ENCODE assay signal across 25 cellular contexts in the genomic region with DNA sequence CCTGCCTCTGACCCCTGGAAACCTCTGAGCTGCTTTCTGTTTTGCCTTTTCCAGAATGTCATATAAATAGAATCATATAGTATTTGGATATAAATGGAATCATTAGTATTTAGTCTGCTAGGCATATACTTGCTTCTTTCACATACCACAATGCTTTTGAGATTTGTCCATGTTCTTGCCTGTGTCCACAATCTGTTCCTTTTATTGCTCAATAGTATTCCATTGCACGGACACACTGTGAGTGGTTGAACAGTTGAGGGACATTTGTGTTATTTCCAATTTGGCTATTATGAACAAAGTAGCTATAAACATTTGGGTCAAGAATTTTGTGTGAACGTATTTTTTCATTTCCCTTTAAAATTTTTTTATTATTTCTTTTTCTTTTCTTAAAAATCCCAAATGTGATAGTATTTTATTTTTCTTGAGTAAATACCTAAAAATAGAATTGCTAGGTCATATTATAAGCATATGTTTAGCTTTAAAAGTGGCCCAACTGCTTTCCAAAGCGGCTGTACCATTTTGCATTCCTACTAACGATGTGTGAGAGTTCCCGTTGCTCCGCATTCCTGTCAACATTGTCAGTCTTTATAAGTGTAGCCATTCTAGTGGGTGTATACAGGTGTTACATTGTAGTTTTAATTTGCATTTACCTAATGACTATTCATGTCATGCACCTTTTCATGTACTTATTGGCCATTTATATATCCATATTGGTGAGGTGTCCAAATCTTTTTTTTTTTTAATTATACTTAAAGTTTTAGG. TPM values are rescaled to one million over a fixed set of nuclear protein-coding genes. Genes with fewer than 3 reads are reported as not detected.
DNase-seq lines count a peak whose midpoint lies in the region; ATAC-seq, FAIRE-seq and TF ChIP-seq lines count a peak whose summit lies in the region.
"Had no signal": no experiment of that assay in that cellular context is flagged by ENCODE, and none has a peak within 500 bp of the region (broad histone marks: within the 10 kb centered on the region; RNA-seq: fewer than 3 reads in every experiment).

No MANE protein-coding gene starts in this region.

- H4K91ac ChIP-seq in IMR-90 (ENCODE audit: insufficient read depth, low read depth, low read length) (no peak overlapping the region), trophoblast cell (ENCODE audit: low read depth, low read length) (no peak overlapping the region)

- H3K4me1 ChIP-seq in IMR-90 (ENCODE audit: control insufficient read depth, insufficient read depth, low read length) (no peaks in the 10 kb centered on the region), trophoblast cell (ENCODE audit: control insufficient read depth in 1 of 2, insufficient read depth in 2 of 2, low read length in 2 of 2) (no peaks in the 10 kb centered on the region), small intestine (ENCODE audit: control insufficient read depth in 2 of 2, insufficient read depth in 1 of 2, low read depth in 1 of 2, low read length in 1 of 2) (no peaks in the 10 kb centered on the region)

- H3K4me3 Mint-ChIP-seq in activated T-cell treated with anti-CD3 and anti-CD28 coated beads, Interleukin-2, amount 50 U/mL, for 72 hours = no peak overlapping the region
- H3K4me3 Mint-ChIP-seq: CD4-positive, alpha-beta memory T cell had no signal

- H3K4me3 ChIP-seq in IMR-90 (ENCODE audit: insufficient read depth, low read depth, low read length) (no peak overlapping the region), epithelial cell of esophagus (ENCODE audit: low read length) (no peak overlapping the region), trophoblast cell (ENCODE audit: low read depth, low read length) (no peak overlapping the region), small intestine (ENCODE audit: low read depth in 1 of 2, low read length in 2 of 2) (no peak overlapping the region)

- H3K27me3 ChIP-seq in IMR-90 (ENCODE audit: control insufficient read depth, insufficient read depth, low read length) = no peaks in the 10 kb centered on the region
- H3K27me3 ChIP-seq in trophoblast cell (ENCODE audit: insufficient read depth, low read length) = no peaks in the 10 kb centered on the region
- no peaks in the 10 kb centered on the region for H3K27me3 ChIP-seq in small intestine (ENCODE audit: control insufficient read depth in 2 of 2, insufficient read depth in 2 of 2, low read length in 2 of 2)

- ATAC-seq in IMR-90 (ENCODE audit: low read depth) = no peak
- ATAC-seq in GM19455 (IDR thresholded peaks at IDR 0.05; ENCODE audit: unreplicated experiment) = no peak
- ATAC-seq in activated T-cell treated with anti-CD3 and anti-CD28 coated beads, Interleukin-2, amount 50 U/mL, for 72 hours (replicated peaks in 1 of 2) = no peak

- H3K14ac ChIP-seq in IMR-90 (replicated peaks; ENCODE audit: low read depth, low read length) (no peak overlapping the region), trophoblast cell (ENCODE audit: low read length) (no peak overlapping the region)

- H2BK12ac ChIP-seq in trophoblast cell (ENCODE audit: low read length) = no peak overlapping the region

- H2AK5ac ChIP-seq in IMR-90 (ENCODE audit: low read depth, low read length) (no peak overlapping the region), trophoblast cell (ENCODE audit: low read length) (no peak overlapping the region)

- H3K27ac Mint-ChIP-seq in activated T-cell treated with anti-CD3 and anti-CD28 coated beads, Interleukin-2, amount 50 U/mL, for 72 hours = no peak overlapping the region
- H3K27ac Mint-ChIP-seq: CD4-positive, alpha-beta memory T cell had no signal

- H3K9me1 ChIP-seq in IMR-90 (ENCODE audit: insufficient read depth, low read length) = no peaks in the 10 kb centered on the region

- H3K79me1 ChIP-seq in IMR-90 (ENCODE audit: low read depth in 1 of 2, low read length in 2 of 2) (no peaks in the 10 kb centered on the region), trophoblast cell (ENCODE audit: low read length) (no peaks in the 10 kb centered on the region)

- no peak for TF ChIP-seq RAD21 in IMR-90 (IDR thresholded peaks at IDR 0.05; ENCODE audit: low read length)

- H3K36me3 Mint-ChIP-seq in activated T-cell treated with anti-CD3 and anti-CD28 coated beads, Interleukin-2, amount 50 U/mL, for 72 hours (ENCODE audit: insufficient read depth in 2 of 2) = no peaks in the 10 kb centered on the region
- H3K36me3 Mint-ChIP-seq: CD4-positive, alpha-beta memory T cell had no signal

- CTCF ChIA-PET in IMR-90 (lab: Yijun Ruan, JAX) = interaction anchor here (0.6 to 0.8 kb wide), 3 partner anchors 9 to 123 kb away, joined by 3 to 4 read pairs (median 3); no protein-coding TSS in a partner anchor

- no peak overlapping the region for H3K23ac ChIP-seq in IMR-90 (ENCODE audit: low read depth, low read length)
- H3K23ac ChIP-seq in trophoblast cell (ENCODE audit: low read length) = no peak overlapping the region

- dilution Hi-C loops in IMR-90 (cut with HindIII; ENCODE audit: low sequenced_read_pairs, unreplicated experiment) = no loop called here

- no peaks in the 10 kb centered on the region for H3K9me3 Mint-ChIP-seq in activated T-cell treated with anti-CD3 and anti-CD28 coated beads, Interleukin-2, amount 50 U/mL, for 72 hours
- H3K9me3 Mint-ChIP-seq: CD4-positive, alpha-beta memory T cell had no signal

- no peak overlapping the region for H2AFZ ChIP-seq in IMR-90 (replicated peaks; ENCODE audit: low read length, poor library complexity)
- H2AFZ ChIP-seq in trophoblast cell (ENCODE audit: insufficient read depth, low read length, poor library complexity) = no peak overlapping the region

- TF ChIP-seq POLR2A in H54 (IDR thresholded peaks at IDR 0.05; ENCODE audit: low read depth, low read length) (no peak), IMR-90 (IDR thresholded peaks at IDR 0.05; ENCODE audit: low read depth, low read length) (no peak)

- BruUV-seq in IMR-90 (replicated peaks; lab: Mats Ljungman, UMichigan) = no TSS peak

- no peak overlapping the region for H3K4ac ChIP-seq in IMR-90 (ENCODE audit: low read depth, low read length)
- H3K4ac ChIP-seq in trophoblast cell (ENCODE audit: low read depth, low read length) = no peak overlapping the region

- H3K4me2 ChIP-seq in IMR-90 (ENCODE audit: low read depth, low read length) (no peak overlapping the region), trophoblast cell (ENCODE audit: low read length) (no peak overlapping the region)

- H3K56ac ChIP-seq in IMR-90 (ENCODE audit: extremely low read depth, insufficient read depth, low read length) = no peak overlapping the region

- H3K9me3 ChIP-seq in IMR-90 (ENCODE audit: control insufficient read depth, insufficient read depth, low read length) (no peaks in the 10 kb centered on the region), trophoblast cell (ENCODE audit: insufficient read depth, low read depth, low read length) (no peaks in the 10 kb centered on the region), small intestine (ENCODE audit: control insufficient read depth, low read depth) (no peaks in the 10 kb centered on the region)

- H4K5ac ChIP-seq in IMR-90 (ENCODE audit: low read depth, low read length) = no peak overlapping the region

- POLR2A ChIA-PET in IMR-90 (lab: Charles Lee; ENCODE audit: unreplicated experiment) = no interaction called here

- FAIRE-seq in H54 (lab: Jason Lieb, UNC) (peak; percentile 36), small intestine (lab: Jason Lieb, UNC) (no peak)
- FAIRE-seq: GM12891, GM18507 had no signal

- no peaks in the 10 kb centered on the region for H4K20me1 ChIP-seq in IMR-90 (ENCODE audit: insufficient read depth, low read length)

- DNase-seq in H54 (ENCODE audit: insufficient read length, low spot score) = no peak
- DNase-seq in IMR-90 = no peak
- DNase-seq in epithelial cell of esophagus (ENCODE audit: low read depth) = peak; percentile 64
- DNase-seq in trophoblast cell = peak; percentile 77 to 86
- no peak for DNase-seq in hypothalamus (lab: John Stamatoyannopoulos, UW)
- no peak for DNase-seq in small intestine
- no peak for DNase-seq in activated T-cell treated with anti-CD3 and anti-CD28 coated beads, Interleukin-2, amount 50 U/mL, for 72 hours
- DNase-seq: C1 segment of cervical spinal cord; Calu3; CD4-positive, alpha-beta memory T cell; COR-L47; DMS53; DMS79 treated with DMSO at 0.1 percent for 48 hours; GF-D8; GOT3; H7; HCEC 1CT had no signal

- no peak overlapping the region for H4K8ac ChIP-seq in IMR-90 (ENCODE audit: low read depth in 2 of 2, low read length in 2 of 2)
- no peak overlapping the region for H4K8ac ChIP-seq in trophoblast cell (ENCODE audit: low read depth, low read length)

- H2BK5ac ChIP-seq in IMR-90 (ENCODE audit: low read depth, low read length, poor library complexity, severe bottlenecking) = no peak overlapping the region
- no peak overlapping the region for H2BK5ac ChIP-seq in trophoblast cell (ENCODE audit: low read depth, low read length, poor library complexity)

- H2BK20ac ChIP-seq in IMR-90 (ENCODE audit: low read depth, low read length) = no peak overlapping the region

- no peak overlapping the region for H2AK9ac ChIP-seq in IMR-90 (replicated peaks; ENCODE audit: low read depth, low read length, poor library complexity)

- no peaks in the 10 kb centered on the region for H3K27me3 Mint-ChIP-seq in activated T-cell treated with anti-CD3 and anti-CD28 coated beads, Interleukin-2, amount 50 U/mL, for 72 hours (ENCODE audit: low read depth)
- H3K27me3 Mint-ChIP-seq: CD4-positive, alpha-beta memory T cell had no signal

- intact Hi-C loops in IMR-90 (cut with micrococcal nuclease) = no loop called here

- H2BK15ac ChIP-seq in IMR-90 (ENCODE audit: low read depth, low read length) = no peak overlapping the region

- H3K9ac ChIP-seq in IMR-90 (ENCODE audit: low read depth, low read length) (no peak overlapping the region), trophoblast cell (ENCODE audit: low read length) (no peak overlapping the region)

- H3K4me1 Mint-ChIP-seq in activated T-cell treated with anti-CD3 and anti-CD28 coated beads, Interleukin-2, amount 50 U/mL, for 72 hours (ENCODE audit: low read depth) = no peaks in the 10 kb centered on the region

- no peaks in the 10 kb centered on the region for H3K79me2 ChIP-seq in trophoblast cell (ENCODE audit: control insufficient read depth, insufficient read depth, low read length, poor library complexity)

- WGBS in IMR-90 (ENCODE audit: extremely low coverage in 2 of 2, insufficient read length in 1 of 2), 2 experiments = no CpG with 5 or more reads among the region's 6 CpGs
- no CpG with 5 or more reads among the region's 6 CpGs for WGBS in trophoblast cell (ENCODE audit: extremely low coverage, insufficient coverage, insufficient read length)
- 90 to 96% (median 90%) methylated on average over 6 of the region's 6 CpGs for WGBS in small intestine, 3 donors

- H2BK120ac ChIP-seq in IMR-90 (ENCODE audit: low read depth, low read length) (no peak overlapping the region), trophoblast cell (ENCODE audit: insufficient read depth, low read length, poor library complexity) (no peak overlapping the region)

- H3K27ac ChIP-seq in IMR-90 (ENCODE audit: insufficient read depth, low read length) = no peak overlapping the region
- H3K27ac ChIP-seq in trophoblast cell (ENCODE audit: low read depth, low read length) = no peak overlapping the region
- no peak overlapping the region for H3K27ac ChIP-seq in small intestine (ENCODE audit: low read depth in 1 of 2, low read length in 1 of 2)

- in situ Hi-C loops in IMR-90 (cut with MboI; ENCODE audit: low sequenced_read_pairs) = no loop called here

- H3K36me3 ChIP-seq in IMR-90 (ENCODE audit: control insufficient read depth, insufficient read depth, low read length) (no peaks in the 10 kb centered on the region), trophoblast cell (ENCODE audit: control insufficient read depth in 1 of 2, insufficient read depth in 2 of 2, low read length in 2 of 2) (no peaks in the 10 kb centered on the region), small intestine (ENCODE audit: control insufficient read depth in 2 of 2, insufficient read depth in 2 of 2, low read length in 2 of 2) (no peaks in the 10 kb centered on the region)

- TF ChIP-seq CTCF in IMR-90 (conservative IDR thresholded peaks at IDR 0.05; ENCODE audit: low read depth, low read length) (no peak), epithelial cell of esophagus (IDR thresholded peaks at IDR 0.05; ENCODE audit: insufficient read depth, low read depth, low read length, missing control alignments) (no peak)

- H3K18ac ChIP-seq in IMR-90 (ENCODE audit: low read depth, low read length) = no peak overlapping the region
- H3K18ac ChIP-seq in trophoblast cell (ENCODE audit: low read length) = no peak overlapping the region

- H4K12ac ChIP-seq in trophoblast cell (ENCODE audit: low read depth, low read length) = no peak overlapping the region

RNA-seq across cellular contexts. Expression of gene WDR53, which starts 26.5 kb away (rescaled TPM):
- 5.7 and 6.4 TPM in 2 replicates for total RNA-seq in IMR-90 (2012; rRNA removed)
- 5.3 and 5.9 TPM in 2 replicates for polyA plus RNA-seq in IMR-90 (2012; rRNA removed)
- 1.1 and 3.2 TPM in 2 replicates for polyA plus RNA-seq in IMR-90 (2012; cell fraction: cytosol; rRNA removed)
- 0.75 and 3.9 TPM in 2 replicates for polyA plus RNA-seq in IMR-90 (2012; cell fraction: nucleus; rRNA removed; ENCODE audit: low replicate concordance)
- polyA plus RNA-seq in trophoblast cell (2013) = 9.9 and 10.6 TPM in 2 replicates
- 1 to 10 TPM; 5.4 to 8.9 (median 7.3) TPM for polyA plus RNA-seq in small intestine
- total RNA-seq in activated T-cell treated with anti-CD3 and anti-CD28 coated beads, Interleukin-2, amount 50 U/mL, for 72 hours = 10 to 100 TPM; 20.3 to 27.6 TPM

RNA-seq across cellular contexts. Expression of gene FBXO45, which starts 26.6 kb away (rescaled TPM):
- 5.0 and 11.7 TPM in 2 replicates for total RNA-seq in IMR-90 (2012; rRNA removed)
- polyA plus RNA-seq in IMR-90 (2012; rRNA removed) (3.1 and 3.8 TPM in 2 replicates), small intestine (1 to 10 TPM; 3.2 to 8.3 (median 4.9) TPM)
- 0.70 and 0.81 TPM in 2 replicates for polyA plus RNA-seq in IMR-90 (2012; cell fraction: cytosol; rRNA removed)
- 0.33 and 0.91 TPM in 2 replicates for polyA plus RNA-seq in IMR-90 (2012; cell fraction: nucleus; rRNA removed; ENCODE audit: low replicate concordance)
- 7.7 TPM in 2 replicates for polyA plus RNA-seq in trophoblast cell (2013)
- 10 to 100 TPM; 14.0 to 16.9 TPM for total RNA-seq in activated T-cell treated with anti-CD3 and anti-CD28 coated beads, Interleukin-2, amount 50 U/mL, for 72 hours

RNA-seq across cellular contexts. Expression of gene SMCO1, which starts 26.7 kb away (rescaled TPM):
- total RNA-seq in IMR-90 (2012; rRNA removed) = not detected in 2 replicates
- polyA plus RNA-seq in IMR-90 (2012; rRNA removed) = not detected in 2 replicates
- not detected in 2 replicates for polyA plus RNA-seq in IMR-90 (2012; cell fraction: cytosol; rRNA removed)
- polyA plus RNA-seq in IMR-90 (2012; cell fraction: nucleus; rRNA removed; ENCODE audit: low replicate concordance) = 0.03 TPM in 1 of 2 replicates, not detected in the other
- not detected in 2 replicates for polyA plus RNA-seq in trophoblast cell (2013)
- polyA plus RNA-seq in small intestine = not detected
- total RNA-seq in activated T-cell treated with anti-CD3 and anti-CD28 coated beads, Interleukin-2, amount 50 U/mL, for 72 hours = not detected
- total RNA-seq: A172; A673; Calu3; CD4-positive, alpha-beta memory T cell; Daoy; G401; H7 had no signal
- polyA plus RNA-seq: BJ; CD4-positive, alpha-beta memory T cell had no signal

RNA-seq across cellular contexts. Expression of gene RNF168, which starts 38.3 kb away (rescaled TPM):
- 15.2 and 18.1 TPM in 2 replicates for total RNA-seq in IMR-90 (2012; rRNA removed)
- polyA plus RNA-seq in IMR-90 (2012; rRNA removed) = 2.5 TPM in 2 replicates
- 0.81 and 1.3 TPM in 2 replicates for polyA plus RNA-seq in IMR-90 (2012; cell fraction: cytosol; rRNA removed)
- polyA plus RNA-seq in IMR-90 (2012; cell fraction: nucleus; rRNA removed; ENCODE audit: low replicate concordance) = 1.3 and 3.3 TPM in 2 replicates
- 16.5 and 17.0 TPM in 2 replicates for polyA plus RNA-seq in trophoblast cell (2013)
- 1 to 10 TPM; 2.4 to 8.9 (median 3.1) TPM for polyA plus RNA-seq in small intestine
- total RNA-seq in activated T-cell treated with anti-CD3 and anti-CD28 coated beads, Interleukin-2, amount 50 U/mL, for 72 hours = 10 to 100 TPM; 32.0 to 37.7 TPM

Comparison
In these comparisons a context has a peak if more than half of its experiments do, and no peak if none do; other contexts are left out.
1. DNase-seq: peak in epithelial cell of esophagus (single experiment) and trophoblast cell (2 of 2); none in H54 (single experiment), IMR-90 (single experiment), hypothalamus (0 of 51), small intestine (single experiment) and activated T-cell treated with anti-CD3 and anti-CD28 coated beads, Interleukin-2, amount 50 U/mL, for 72 hours (0 of 2).